21 cellular contexts compared by ENCODE assay signal in genomic region chr2:25411281-25411680, GRCh38.
DNase-seq lines count a peak whose midpoint lies in the region; ATAC-seq and TF ChIP-seq lines count a peak whose summit lies in the region.
"Had no signal": no experiment of that assay in that cellular context is flagged by ENCODE, and none has a peak within 500 bp of the region (broad histone marks: within the 10 kb centered on the region; RNA-seq: fewer than 3 reads in every experiment).

No MANE protein-coding gene starts in this region.

- peaks cover 0 to 28% (median 11%) of the 10 kb centered on the region in 11 experiments; a peak in 15 of 22 replicates for H3K9me3 ChIP-seq in BLaER1 treated with 17β-estradiol and CSF1 and Interleukin-3, amounts not matched to agents 10 nM and 100 nM (replicated peaks in 1 of 11)
- H3K9me3 ChIP-seq in SU-DHL-6 (ENCODE audit: insufficient read depth, low read length) (no peaks in the 10 kb centered on the region), mucosa of descending colon (no peaks in the 10 kb centered on the region)
- H3K9me3 ChIP-seq: psoas muscle had no signal

- intact Hi-C loops in mucosa of descending colon (cut with DNase I, micrococcal nuclease) (no loop called here), posterior cingulate gyrus (cut with DNase I) (no loop called here)

- H3K9me2 ChIP-seq in SU-DHL-6 (replicated peaks; ENCODE audit: insufficient read depth, low read length): no peaks in the 10 kb centered on the region

- no peaks in the 10 kb centered on the region for H3K79me2 ChIP-seq in SU-DHL-6 (ENCODE audit: insufficient read depth, low read length)

- peak overlapping the region in 5 of 11 experiments; percentile 4 to 52 (median 16); a peak in 5 of 22 replicates for H3K27ac ChIP-seq in BLaER1 treated with 17β-estradiol and CSF1 and Interleukin-3, amounts not matched to agents 10 nM and 100 nM
- peak overlapping the region; percentile 56 for H3K27ac ChIP-seq in SU-DHL-6 (ENCODE audit: low read depth, low read length)
- H3K27ac ChIP-seq: C4-2B, GM23248, KMS-11, psoas muscle, skin epidermis had no signal

- peaks cover 0 to 11% (median 0%) of the 10 kb centered on the region in 11 experiments; a peak in 3 of 22 replicates for H3K36me3 ChIP-seq in BLaER1 treated with 17β-estradiol and CSF1 and Interleukin-3, amounts not matched to agents 10 nM and 100 nM
- H3K36me3 ChIP-seq in SU-DHL-6 (ENCODE audit: low read length) (no peaks in the 10 kb centered on the region), mucosa of descending colon (ENCODE audit: low read depth) (no peaks in the 10 kb centered on the region)

- H3K9ac ChIP-seq in BLaER1 treated with 17β-estradiol and CSF1 and Interleukin-3, amounts not matched to agents 10 nM and 100 nM: peak overlapping the region in 2 of 11 experiments; percentile 23 to 27; a peak in 1 of 22 replicates
- no peak overlapping the region for H3K9ac ChIP-seq in SU-DHL-6 (ENCODE audit: low read length)
- H3K9ac ChIP-seq: GM23248, KMS-11 had no signal

- peaks cover 57% of the 10 kb centered on the region for H3F3A ChIP-seq in SU-DHL-6 (ENCODE audit: insufficient read depth)

- no peaks in the 10 kb centered on the region for H4K20me1 ChIP-seq in BLaER1 treated with 17β-estradiol and CSF1 and Interleukin-3, amounts not matched to agents 10 nM and 100 nM
- no peaks in the 10 kb centered on the region for H4K20me1 ChIP-seq in SU-DHL-6 (ENCODE audit: low read depth, low read length)

- DNase-seq in mucosa of descending colon (no peak), posterior cingulate gyrus (no peak), D341Med (ENCODE audit: low spot score) (no peak)
- DNase-seq: activated CD4-positive, alpha-beta T cell treated with anti-CD3 and anti-CD28 coated beads, Interleukin-2, amount 50 U/mL, for 48 hours; activated CD8-positive, alpha-beta memory T cell treated with anti-CD3 and anti-CD28 coated beads, Interleukin-2, amount 50 U/mL, for 48 hours; Calu3; EL; GM23248; kidney glomerular epithelial cell; NCI-H187 treated with DMSO at 0.1 percent for 48 hours; NCI-H69; psoas muscle; stimulated activated CD4-positive, alpha-beta T cell treated with anti-CD3 and anti-CD28 coated beads, Interleukin-1b, Interleukin-23, amount 100 ng/mL, for 48 hours had no signal

- no peaks in the 10 kb centered on the region for H3K27me3 ChIP-seq in BLaER1 treated with 17β-estradiol and CSF1 and Interleukin-3, amounts not matched to agents 10 nM and 100 nM
- no peaks in the 10 kb centered on the region for H3K27me3 ChIP-seq in SU-DHL-6 (ENCODE audit: low read length)

- peaks cover 28 to 43% (median 35%) of the 10 kb centered on the region in 10 experiments for H3K4me1 ChIP-seq in BLaER1 treated with 17β-estradiol and CSF1 and Interleukin-3, amounts not matched to agents 10 nM and 100 nM
- H3K4me1 ChIP-seq in mucosa of descending colon (ENCODE audit: low read depth): no peaks in the 10 kb centered on the region

- ATAC-seq in GM19035 (IDR thresholded peaks at IDR 0.05; ENCODE audit: unreplicated experiment) (peak; percentile 45), mucosa of descending colon (peak; percentile 25), HG03025 (IDR thresholded peaks at IDR 0.05; ENCODE audit: low FRiP score, unreplicated experiment) (no peak)
- ATAC-seq: WTC11 had no signal

- peak overlapping the region in 1 of 10 experiments; percentile 20; a peak in 1 of 20 replicates for H3K4me3 ChIP-seq in BLaER1 treated with 17β-estradiol and CSF1 and Interleukin-3, amounts not matched to agents 10 nM and 100 nM
- H3K4me3 ChIP-seq in SU-DHL-6 (ENCODE audit: insufficient read depth, low read length, poor library complexity, severe bottlenecking): no peak overlapping the region
- H3K4me3 ChIP-seq in mucosa of descending colon: no peak overlapping the region
- H3K4me3 ChIP-seq: GM23248, psoas muscle, skin epidermis had no signal

- TF ChIP-seq CTCF in SU-DHL-6 (IDR thresholded peaks at IDR 0.05; ENCODE audit: insufficient read depth, low read length, poor library complexity, severe bottlenecking): no peak
- TF ChIP-seq CTCF in mucosa of descending colon (IDR thresholded peaks at IDR 0.05): no peak

- no peak overlapping the region for H2AFZ ChIP-seq in SU-DHL-6 (ENCODE audit: low read depth, low read length, severe bottlenecking)
- H2AFZ ChIP-seq: GM23248 had no signal

- H3K4me2 ChIP-seq in BLaER1 treated with 17β-estradiol and CSF1 and Interleukin-3, amounts not matched to agents 10 nM and 100 nM: peak overlapping the region; percentile 57 to 85 (median 80)
- H3K4me2 ChIP-seq in SU-DHL-6 (ENCODE audit: low read depth, low read length, poor library complexity, severe bottlenecking): peak overlapping the region; percentile 42
- H3K4me2 ChIP-seq: KMS-11 had no signal
